ENCODE assay signal across 9 cellular contexts in genomic region chr4:151887151-151887815, GRCh38.
DNase-seq lines count a peak whose midpoint lies in the region; ATAC-seq and TF ChIP-seq lines count a peak whose summit lies in the region.
"Had no signal": no experiment of that assay in that cellular context is flagged by ENCODE, and none has a peak within 500 bp of the region (broad histone marks: within the 10 kb centered on the region; RNA-seq: fewer than 3 reads in every experiment).

No MANE protein-coding gene starts in this region.

- ATAC-seq in HG03442 (IDR thresholded peaks at IDR 0.05; ENCODE audit: unreplicated experiment), result peak; percentile 69
- ATAC-seq: mucosa of descending colon had no signal

- no peak overlapping the region for H3K4me3 ChIP-seq in cardiac fibroblast (replicated peaks in 1 of 2; ENCODE audit: low read depth in 2 of 2, low read length in 2 of 2)
- H3K4me3 ChIP-seq: mucosa of descending colon had no signal

- DNase-seq in EL, result peak; percentile 31
- peak; percentile 24 for DNase-seq in GM20000 (ENCODE audit: low spot score)
- DNase-seq in cardiac fibroblast (ENCODE audit: low read depth in 2 of 2), result peak; percentile 11 to 46
- DNase-seq in cerebellar nuclear complex (lab: John Stamatoyannopoulos, UW), result no peak
- no peak for DNase-seq in NCI-H2171 (lab: John Stamatoyannopoulos, UW)
- no peak for DNase-seq in activated CD4-positive, alpha-beta T cell treated with anti-CD3 and anti-CD28 coated beads for 48 hours
- no peak for DNase-seq in NCI-H1105 (lab: John Stamatoyannopoulos, UW)

- TF ChIP-seq CTCF in GM20000 (IDR thresholded peaks at IDR 0.05; ENCODE audit: extremely low read depth, missing control alignments) (no peak), cardiac fibroblast (IDR thresholded peaks at IDR 0.05; ENCODE audit: low read depth, low read length) (no peak)

Comparison
In these comparisons a context has a peak if more than half of its experiments do, and no peak if none do; other contexts are left out.
1. DNase-seq: peak in EL (single experiment), GM20000 (single experiment) and cardiac fibroblast (2 of 2); none in cerebellar nuclear complex (0 of 2), NCI-H2171 (single experiment), activated CD4-positive, alpha-beta T cell treated with anti-CD3 and anti-CD28 coated beads for 48 hours (single experiment) and NCI-H1105 (single experiment).